ENCODE assay signal across 28 cellular contexts in the genomic region with DNA sequence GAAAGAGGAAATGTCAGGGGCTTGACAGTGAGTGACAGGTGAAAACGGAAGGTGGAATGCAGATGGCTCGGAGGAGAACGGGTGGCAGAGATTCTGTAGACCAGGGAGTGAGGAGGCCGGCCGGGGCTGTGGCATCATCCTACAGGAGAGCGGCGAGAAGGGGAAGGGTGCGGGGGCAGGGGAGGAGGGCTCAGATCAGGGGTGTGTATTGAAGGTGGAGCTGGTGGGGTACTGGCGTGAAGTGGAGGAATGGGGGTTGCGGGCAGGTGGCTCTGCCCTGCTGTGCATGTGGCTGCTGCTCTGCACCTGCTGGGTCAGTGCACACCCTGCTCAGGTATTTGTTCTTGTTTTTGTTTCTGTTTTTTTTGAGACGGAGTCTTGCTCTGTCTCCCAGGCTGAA.
"Had no signal": no experiment of that assay in that cellular context is flagged by ENCODE, and none has a peak within 500 bp of the region (broad histone marks: within the 10 kb centered on the region; RNA-seq: fewer than 3 reads in every experiment).

No MANE protein-coding gene starts in this region.

- H3K27ac Mint-ChIP-seq: activated CD4-positive, alpha-beta memory T cell treated with anti-CD3 and anti-CD28 coated beads for 36 hours; activated CD4-positive, alpha-beta T cell treated with anti-CD3 and anti-CD28 coated beads for 36 hours; activated CD4-positive, alpha-beta T cell treated with anti-CD3 and anti-CD28 coated beads, Interleukin-2, amount 10 ng/mL, durations not matched to agents 24 days and 14 days; activated CD8-positive, alpha-beta memory T cell treated with anti-CD3 and anti-CD28 coated beads, Interleukin-2, amount 10 ng/mL, durations not matched to agents 7 days and 5 days; activated CD8-positive, alpha-beta T cell treated with anti-CD3 and anti-CD28 coated beads, Interleukin-2, amount 10 ng/mL, durations not matched to agents 7 days and 5 days; activated naive CD8-positive, alpha-beta T cell; activated naive CD8-positive, alpha-beta T cell treated with anti-CD3 and anti-CD28 coated beads, Interleukin-2, amount 50 U/mL, for 24 hours; activated T-helper 17 cell treated with anti-CD3 and anti-CD28 coated beads, Interleukin-2, amount 50 U/mL, for 72 hours; T-helper 17 cell; T-helper 2 cell treated with Interferon-gamma antibody and Interleukin-4, amounts not matched to agents 5 μg/mL and 100 μg/mL, for 36 hours had no signal

- DNase-seq: activated CD4-positive, alpha-beta memory T cell treated with anti-CD3 and anti-CD28 coated beads for 36 hours; activated CD4-positive, alpha-beta T cell treated with anti-CD3 and anti-CD28 coated beads for 36 hours; activated CD4-positive, alpha-beta T cell treated with anti-CD3 and anti-CD28 coated beads, Interleukin-2, amount 10 ng/mL, durations not matched to agents 24 days and 14 days; activated CD4-positive, CD25-positive, alpha-beta regulatory T cell; activated CD4-positive, CD25-positive, alpha-beta regulatory T cell treated with anti-CD3 and anti-CD28 coated beads, Interleukin-2, amount 50 U/mL, for 72 hours; activated CD8-positive, alpha-beta memory T cell treated with anti-CD3 and anti-CD28 coated beads, Interleukin-2, amount 10 ng/mL, durations not matched to agents 7 days and 5 days; activated CD8-positive, alpha-beta T cell treated with anti-CD3 and anti-CD28 coated beads, Interleukin-2, amount 10 ng/mL, durations not matched to agents 7 days and 5 days; activated effector memory CD4-positive, alpha-beta T cell treated with Interleukin-2 at 50 U/mL for 16 hours; activated gamma-delta T cell treated with Interleukin-2 at 50 U/mL for 16 hours; activated naive CD4-positive, alpha-beta T cell treated with anti-CD3 and anti-CD28 coated beads, Interleukin-2, amount 50 U/mL, for 16 hours; activated naive CD4-positive, alpha-beta T cell treated with Interleukin-2 at 50 U/mL for 16 hours; activated naive CD8-positive, alpha-beta T cell treated with anti-CD3 and anti-CD28 coated beads, Interleukin-2, amount 50 U/mL, for 24 hours; activated T-cell treated with anti-CD3 and anti-CD28 coated beads, Interleukin-2, amount 50 U/mL, for 4 hours; adrenal gland; amygdala; body of pancreas; caudate nucleus; colonic mucosa; effector CD8-positive, alpha-beta T cell; foreskin fibroblast; head of caudate nucleus; SW 1271; T-helper 1 cell; T-helper 17 cell had no signal

- H3K27me3 Mint-ChIP-seq: activated CD4-positive, alpha-beta memory T cell treated with anti-CD3 and anti-CD28 coated beads for 36 hours; activated CD4-positive, alpha-beta T cell treated with anti-CD3 and anti-CD28 coated beads for 36 hours; activated CD4-positive, alpha-beta T cell treated with anti-CD3 and anti-CD28 coated beads, Interleukin-2, amount 10 ng/mL, durations not matched to agents 24 days and 14 days; activated CD8-positive, alpha-beta memory T cell treated with anti-CD3 and anti-CD28 coated beads, Interleukin-2, amount 10 ng/mL, durations not matched to agents 7 days and 5 days; activated naive CD8-positive, alpha-beta T cell; activated naive CD8-positive, alpha-beta T cell treated with anti-CD3 and anti-CD28 coated beads, Interleukin-2, amount 50 U/mL, for 24 hours; activated T-helper 17 cell treated with anti-CD3 and anti-CD28 coated beads, Interleukin-2, amount 50 U/mL, for 72 hours; T-helper 17 cell had no signal

- H3K27ac ChIP-seq: adrenal gland, body of pancreas, colonic mucosa had no signal

- H3K27me3 ChIP-seq: adrenal gland, body of pancreas, colonic mucosa had no signal

- H3K9me3 Mint-ChIP-seq: activated CD4-positive, alpha-beta memory T cell treated with anti-CD3 and anti-CD28 coated beads for 36 hours; activated CD4-positive, alpha-beta T cell treated with anti-CD3 and anti-CD28 coated beads, Interleukin-2, amount 10 ng/mL, durations not matched to agents 24 days and 14 days; activated naive CD8-positive, alpha-beta T cell treated with anti-CD3 and anti-CD28 coated beads, Interleukin-2, amount 50 U/mL, for 24 hours; activated T-cell treated with anti-CD3 and anti-CD28 coated beads, Interleukin-2, amount 50 U/mL, for 4 hours; activated T-helper 17 cell treated with anti-CD3 and anti-CD28 coated beads, Interleukin-2, amount 50 U/mL, for 72 hours; T-helper 2 cell treated with Interferon-gamma antibody and Interleukin-4, amounts not matched to agents 5 μg/mL and 100 μg/mL, for 36 hours had no signal

- ATAC-seq: activated CD4-positive, alpha-beta T cell treated with anti-CD3 and anti-CD28 coated beads for 36 hours; activated CD8-positive, alpha-beta memory T cell treated with anti-CD3 and anti-CD28 coated beads, Interleukin-2, amount 10 ng/mL, durations not matched to agents 7 days and 5 days; activated CD8-positive, alpha-beta T cell treated with anti-CD3 and anti-CD28 coated beads, Interleukin-2, amount 10 ng/mL, durations not matched to agents 7 days and 5 days; activated naive CD8-positive, alpha-beta T cell treated with anti-CD3 and anti-CD28 coated beads, Interleukin-2, amount 50 U/mL, for 24 hours; activated T-cell treated with anti-CD3 and anti-CD28 coated beads, Interleukin-2, amount 50 U/mL, for 4 hours; activated T-helper 17 cell treated with anti-CD3 and anti-CD28 coated beads, Interleukin-2, amount 50 U/mL, for 72 hours; body of pancreas; esophagus mucosa; T-helper 17 cell had no signal

- H3K9me3 ChIP-seq: adrenal gland, body of pancreas, colonic mucosa had no signal

- H3K4me3 Mint-ChIP-seq: activated CD4-positive, alpha-beta memory T cell treated with anti-CD3 and anti-CD28 coated beads for 36 hours; activated CD4-positive, alpha-beta T cell treated with anti-CD3 and anti-CD28 coated beads for 36 hours; activated CD4-positive, alpha-beta T cell treated with anti-CD3 and anti-CD28 coated beads, Interleukin-2, amount 10 ng/mL, durations not matched to agents 24 days and 14 days; activated CD8-positive, alpha-beta memory T cell treated with anti-CD3 and anti-CD28 coated beads, Interleukin-2, amount 10 ng/mL, durations not matched to agents 7 days and 5 days; activated CD8-positive, alpha-beta T cell treated with anti-CD3 and anti-CD28 coated beads, Interleukin-2, amount 10 ng/mL, durations not matched to agents 7 days and 5 days; activated naive CD8-positive, alpha-beta T cell; activated naive CD8-positive, alpha-beta T cell treated with anti-CD3 and anti-CD28 coated beads, Interleukin-2, amount 50 U/mL, for 24 hours; activated T-cell treated with anti-CD3 and anti-CD28 coated beads, Interleukin-2, amount 50 U/mL, for 4 hours; activated T-helper 17 cell treated with anti-CD3 and anti-CD28 coated beads, Interleukin-2, amount 50 U/mL, for 72 hours; T-helper 17 cell; T-helper 2 cell treated with Interferon-gamma antibody and Interleukin-4, amounts not matched to agents 5 μg/mL and 100 μg/mL, for 36 hours had no signal

- H3K4me1 ChIP-seq: adrenal gland, body of pancreas, colonic mucosa had no signal

- H3K4me3 ChIP-seq: adrenal gland, body of pancreas, colonic mucosa had no signal

- H3K36me3 ChIP-seq: adrenal gland, colonic mucosa had no signal

- H3K4me1 Mint-ChIP-seq: activated CD4-positive, alpha-beta T cell treated with anti-CD3 and anti-CD28 coated beads for 36 hours; activated CD4-positive, alpha-beta T cell treated with anti-CD3 and anti-CD28 coated beads, Interleukin-2, amount 10 ng/mL, durations not matched to agents 24 days and 14 days; activated CD8-positive, alpha-beta memory T cell treated with anti-CD3 and anti-CD28 coated beads, Interleukin-2, amount 10 ng/mL, durations not matched to agents 7 days and 5 days; activated naive CD8-positive, alpha-beta T cell treated with anti-CD3 and anti-CD28 coated beads, Interleukin-2, amount 50 U/mL, for 24 hours; activated T-helper 17 cell treated with anti-CD3 and anti-CD28 coated beads, Interleukin-2, amount 50 U/mL, for 72 hours; T-helper 17 cell had no signal

- H3K36me3 Mint-ChIP-seq: activated CD4-positive, alpha-beta memory T cell treated with anti-CD3 and anti-CD28 coated beads for 36 hours; activated CD8-positive, alpha-beta memory T cell treated with anti-CD3 and anti-CD28 coated beads, Interleukin-2, amount 10 ng/mL, durations not matched to agents 7 days and 5 days; activated naive CD8-positive, alpha-beta T cell had no signal
